Comparison of ENCODE assay signal across 18 cellular contexts in genomic region chr10:44986670-44987069, GRCh38. TPM values are rescaled to one million over a fixed set of nuclear protein-coding genes. Genes with fewer than 3 reads are reported as not detected.
DNase-seq lines count a peak whose midpoint lies in the region; ATAC-seq, FAIRE-seq and TF ChIP-seq lines count a peak whose summit lies in the region.
"Had no signal": no experiment of that assay in that cellular context is flagged by ENCODE, and none has a peak within 500 bp of the region (broad histone marks: within the 10 kb centered on the region; RNA-seq: fewer than 3 reads in every experiment).

No MANE protein-coding gene starts in this region.

- H3K27ac Mint-ChIP-seq in neural progenitor cell (no peak overlapping the region), glutamatergic neuron (ENCODE audit: unreplicated experiment) (no peak overlapping the region)
- H3K27ac Mint-ChIP-seq in stimulated activated memory B cell treated with anti-CD40 and anti-IgM and Interleukin-4, amounts not matched to agents 10 μg/mL and 1 μg/mL and 100 μg/mL, for 72 hours: no peak overlapping the region
- H3K27ac Mint-ChIP-seq: naive thymus-derived CD4-positive, alpha-beta T cell had no signal

- H3K9me3 ChIP-seq in liver (ENCODE audit: control insufficient read depth in 4 of 4, low read length in 3 of 4): no peaks in the 10 kb centered on the region
- H3K9me3 ChIP-seq in HepG2 (ENCODE audit: low read length): no peaks in the 10 kb centered on the region
- H3K9me3 ChIP-seq in neural progenitor cell (ENCODE audit: low read depth): no peaks in the 10 kb centered on the region
- no peaks in the 10 kb centered on the region for H3K9me3 ChIP-seq in transverse colon

- FAIRE-seq in HepG2 (lab: Jason Lieb, UNC): no peak

- POLR2A ChIA-PET in HepG2 (lab: Yijun Ruan, JAX): interaction anchor here (2.1 to 12.6 kb wide), 3 partner anchors 4 to 27 kb away, joined by 6 to 863 read pairs (median 863); partner anchors contain the start of genes DEPP1 and RASSF4

- H4K20me1 ChIP-seq in HepG2 (ENCODE audit: insufficient read depth, low read length) (no peaks in the 10 kb centered on the region), neural progenitor cell (ENCODE audit: low read depth) (peaks cover 13% of the 10 kb centered on the region)

- no peak for TF ChIP-seq POLR2A in HepG2 (IDR thresholded peaks at IDR 0.05; ENCODE audit: insufficient read depth in 1 of 2, low read depth in 2 of 2, low read length in 2 of 2)
- no peak for TF ChIP-seq POLR2A in transverse colon (IDR thresholded peaks at IDR 0.05)

- H3K9me3 Mint-ChIP-seq in neural progenitor cell (no peaks in the 10 kb centered on the region), glutamatergic neuron (ENCODE audit: unreplicated experiment) (peaks cover 5% of the 10 kb centered on the region)
- H3K9me3 Mint-ChIP-seq in stimulated activated memory B cell treated with anti-CD40 and anti-IgM and Interleukin-4, amounts not matched to agents 10 μg/mL and 1 μg/mL and 100 μg/mL, for 72 hours: no peaks in the 10 kb centered on the region
- H3K9me3 Mint-ChIP-seq: naive thymus-derived CD4-positive, alpha-beta T cell had no signal

- H3K4me2 ChIP-seq in HepG2 (ENCODE audit: low read depth, low read length) (no peak overlapping the region), neural progenitor cell (peak overlapping the region; percentile 54)

- H3K4me3 ChIP-seq in liver (ENCODE audit: low read depth in 1 of 3, low read length in 3 of 3) (no peak overlapping the region), HepG2 (replicated peaks in 1 of 3; ENCODE audit: insufficient read depth in 1 of 3, low read depth in 2 of 3, low read length in 3 of 3) (no peak overlapping the region), neural progenitor cell (no peak overlapping the region), transverse colon (no peak overlapping the region)
- H3K4me3 ChIP-seq: skin epidermis had no signal

- no peak for TF ChIP-seq RAD21 in liver (IDR thresholded peaks at IDR 0.05)
- TF ChIP-seq RAD21 in HepG2 (CRISPR knock-in tag; IDR thresholded peaks at IDR 0.05): no peak

- H3K36me3 Mint-ChIP-seq in neural progenitor cell (peaks cover 5% of the 10 kb centered on the region), glutamatergic neuron (ENCODE audit: unreplicated experiment) (peaks cover 15% of the 10 kb centered on the region)
- H3K36me3 Mint-ChIP-seq in stimulated activated memory B cell treated with anti-CD40 and anti-IgM and Interleukin-4, amounts not matched to agents 10 μg/mL and 1 μg/mL and 100 μg/mL, for 72 hours: peaks cover 2% of the 10 kb centered on the region

- CTCF ChIA-PET in HepG2 (lab: Yijun Ruan, JAX; ENCODE audit: low intra/inter-chr PET ratio, low total read pairs): no interaction called here

- DNase-seq in HepG2 (ENCODE audit: low spot score): no peak
- DNase-seq in fibroblast of peridontal ligament (ENCODE audit: extremely low read depth): peak; percentile 60
- DNase-seq in neural progenitor cell (ENCODE audit: low spot score): no peak
- DNase-seq in iPS-NIHi11 (ENCODE audit: low spot score): no peak
- no peak for DNase-seq in glutamatergic neuron
- DNase-seq in transverse colon: no peak
- DNase-seq: 8988T; activated CD4-positive, alpha-beta T cell treated with anti-CD3 and anti-CD28 coated beads, Interleukin-2, amount 50 U/mL, for 1 hour; GOT3; NCI-H2029 treated with DMSO at 0.1 percent for 48 hours; NCI-H524 treated with DMSO at 0.1 percent for 48 hours; stimulated activated CD4-positive, alpha-beta T cell treated with anti-CD3 and anti-CD28 coated beads, Interleukin-4, amount 100 ng/mL, for 24 hours had no signal

- H3K4me1 Mint-ChIP-seq in neural progenitor cell (peaks cover 31% of the 10 kb centered on the region), glutamatergic neuron (ENCODE audit: low read depth, unreplicated experiment) (peaks cover 27% of the 10 kb centered on the region)
- H3K4me1 Mint-ChIP-seq in stimulated activated memory B cell treated with anti-CD40 and anti-IgM and Interleukin-4, amounts not matched to agents 10 μg/mL and 1 μg/mL and 100 μg/mL, for 72 hours: no peaks in the 10 kb centered on the region

- no peak overlapping the region for H3K9ac ChIP-seq in liver (ENCODE audit: low read depth in 1 of 2, low read length in 2 of 2)
- no peak overlapping the region for H3K9ac ChIP-seq in HepG2 (ENCODE audit: insufficient read depth, low read depth, low read length)
- no peak overlapping the region for H3K9ac ChIP-seq in neural progenitor cell

- peaks cover 33% of the 10 kb centered on the region for H3F3A ChIP-seq in neural progenitor cell (ENCODE audit: low read depth)

- H3K27ac ChIP-seq in liver (ENCODE audit: low read depth in 1 of 2, low read length in 2 of 2) (no peak overlapping the region), HepG2 (ENCODE audit: extremely low read length, insufficient read depth, low read length) (no peak overlapping the region), neural progenitor cell (no peak overlapping the region), transverse colon (peak overlapping the region in 1 of 4 donors; percentile 36)

- H3K36me3 ChIP-seq in liver (ENCODE audit: control insufficient read depth in 4 of 4, insufficient read depth in 3 of 4, low read depth in 1 of 4, low read length in 3 of 4) (no peaks in the 10 kb centered on the region), HepG2 (replicated peaks in 1 of 2; ENCODE audit: control insufficient read depth in 1 of 2, insufficient read depth in 2 of 2, low read length in 2 of 2) (peaks cover 11 to 47% of the 10 kb centered on the region in 2 experiments; a peak in 4 of 5 replicates), neural progenitor cell (no peaks in the 10 kb centered on the region), transverse colon (no peaks in the 10 kb centered on the region)

- H3K27me3 Mint-ChIP-seq in neural progenitor cell (ENCODE audit: insufficient read depth, low read depth) (peaks cover 6% of the 10 kb centered on the region), glutamatergic neuron (ENCODE audit: unreplicated experiment) (peaks cover 10% of the 10 kb centered on the region)
- peaks cover 21% of the 10 kb centered on the region for H3K27me3 Mint-ChIP-seq in stimulated activated memory B cell treated with anti-CD40 and anti-IgM and Interleukin-4, amounts not matched to agents 10 μg/mL and 1 μg/mL and 100 μg/mL, for 72 hours

- 74% methylated on average over 3 of the region's 3 CpGs for WGBS in liver
- WGBS in HepG2 (ENCODE audit: low lambda C conversion rate): 97% methylated on average over 3 of the region's 3 CpGs
- WGBS in transverse colon (ENCODE audit: low coverage in 1 of 2), 2 donors: 74 to 79% methylated on average over 2 to 3 of the region's 3 CpGs

- TF ChIP-seq CTCF in liver (IDR thresholded peaks at IDR 0.05; ENCODE audit: low read depth, low read length, missing input control) (no peak), HepG2 (CRISPR knock-in tag; IDR thresholded peaks at IDR 0.05) (no peak), neural progenitor cell (IDR thresholded peaks at IDR 0.05) (no peak), glutamatergic neuron (IDR thresholded peaks at IDR 0.05; ENCODE audit: partially characterized antibody, unreplicated experiment) (no peak), transverse colon (IDR thresholded peaks at IDR 0.05) (no peak)

- H2AFZ ChIP-seq in HepG2 (ENCODE audit: low read length) (no peak overlapping the region), neural progenitor cell (replicated peaks) (no peak overlapping the region)

- intact Hi-C loops in HepG2 (cut with micrococcal nuclease; ENCODE audit: unreplicated experiment): no loop called here
- intact Hi-C loops in transverse colon (cut with DNase I; ENCODE audit: low total_unique reads): no loop called here

- H3K27me3 ChIP-seq in liver (ENCODE audit: control insufficient read depth in 4 of 4, insufficient read depth in 4 of 4, low read length in 3 of 4) (no peaks in the 10 kb centered on the region), HepG2 (ENCODE audit: control insufficient read depth in 1 of 2, insufficient read depth in 2 of 2, low read length in 2 of 2) (no peaks in the 10 kb centered on the region), neural progenitor cell (peaks cover 38% of the 10 kb centered on the region), transverse colon (no peaks in the 10 kb centered on the region)

- TF ChIP-seq EP300 in HepG2 (IDR thresholded peaks at IDR 0.05; ENCODE audit: low read depth in 2 of 2, low read length in 2 of 2): no peak
- TF ChIP-seq EP300 in HepG2 (CRISPR knock-in tag; IDR thresholded peaks at IDR 0.05; ENCODE audit: borderline replicate concordance): no peak
- no peak for TF ChIP-seq EP300 in transverse colon (IDR thresholded peaks at IDR 0.05; ENCODE audit: low read depth)

- ATAC-seq in HepG2: no peak
- ATAC-seq in stimulated activated memory B cell treated with anti-CD40 and anti-IgM and Interleukin-4, amounts not matched to agents 10 μg/mL and 1 μg/mL and 100 μg/mL, for 72 hours: no peak
- ATAC-seq: left lobe of liver; naive thymus-derived CD4-positive, alpha-beta T cell; SK-N-SH treated with all-trans-retinoic acid at 6 μM for 48 hours had no signal

- in situ Hi-C loops in HepG2 (cut with HindIII; ENCODE audit: extremely low pct_ligation_motif_present, low pct_unique_long_range_greater_than_20kb): no loop called here
- in situ Hi-C loops in transverse colon (cut with MboI; ENCODE audit: low pct_ligation_motif_present in 1 of 4, low pct_unique_long_range_greater_than_20kb in 1 of 4, low sequenced_read_pairs in 3 of 4): no loop called here

- BruUV-seq in HepG2 (replicated peaks; lab: Mats Ljungman, UMichigan): no TSS peak

- H3K4me3 Mint-ChIP-seq in neural progenitor cell (no peak overlapping the region), glutamatergic neuron (ENCODE audit: unreplicated experiment) (no peak overlapping the region)
- no peak overlapping the region for H3K4me3 Mint-ChIP-seq in stimulated activated memory B cell treated with anti-CD40 and anti-IgM and Interleukin-4, amounts not matched to agents 10 μg/mL and 1 μg/mL and 100 μg/mL, for 72 hours
- H3K4me3 Mint-ChIP-seq: naive thymus-derived CD4-positive, alpha-beta T cell had no signal

- H3K79me2 ChIP-seq in HepG2 (ENCODE audit: insufficient read depth, low read length) (peaks cover 3% of the 10 kb centered on the region), neural progenitor cell (ENCODE audit: low read depth) (no peaks in the 10 kb centered on the region)

- H3K4me1 ChIP-seq in liver (ENCODE audit: control insufficient read depth in 4 of 4, insufficient read depth in 4 of 4, low read length in 3 of 4): peaks cover 24 to 31% (median 30%) of the 10 kb centered on the region in 4 donors
- peaks cover 63% of the 10 kb centered on the region for H3K4me1 ChIP-seq in HepG2 (ENCODE audit: insufficient read depth, low read length)
- H3K4me1 ChIP-seq in neural progenitor cell: peaks cover 41% of the 10 kb centered on the region
- H3K4me1 ChIP-seq in transverse colon: peaks cover 2 to 10% (median 8%) of the 10 kb centered on the region in 4 donors

RNA-seq across cellular contexts. Expression of gene DEPP1, which starts 8.1 kb away (rescaled TPM):
- total RNA-seq in liver: 10 to 100 TPM; 10.7 to 33.4 TPM
- 10 to 100 TPM; 33.5 to 79.3 TPM for polyA plus RNA-seq in liver
- 11.2 and 14.8 TPM in 2 replicates for total RNA-seq in HepG2 (2016; rRNA removed; fragmentation: Illumina TruSeq; extraction: Trizol)
- total RNA-seq in HepG2 (2016; cell fraction: cytosol; rRNA removed; fragmentation: Illumina TruSeq; extraction: Trizol; ENCODE audit: low read depth): 3.0 and 5.0 TPM in 2 replicates
- 9.0 and 15.3 TPM in 2 replicates for total RNA-seq in HepG2 (2016; cell fraction: insoluble cytoplasmic fraction; rRNA removed; fragmentation: Illumina TruSeq; extraction: Trizol)
- total RNA-seq in HepG2 (2016; cell fraction: membrane; rRNA removed; fragmentation: Illumina TruSeq; extraction: Trizol): 9.0 and 9.3 TPM in 2 replicates
- 15.1 and 16.0 TPM in 2 replicates for total RNA-seq in HepG2 (2016; cell fraction: nucleus; rRNA removed; fragmentation: Illumina TruSeq; extraction: Trizol)
- 270 and 338 TPM in 2 replicates for polyA plus RNA-seq in HepG2 (2011; rRNA removed)
- 261 and 317 TPM in 2 replicates for polyA plus RNA-seq in HepG2 (2011; cell fraction: cytosol; rRNA removed)
- polyA plus RNA-seq in HepG2 (2011; cell fraction: nucleus; rRNA removed): 103 and 135 TPM in 2 replicates
- polyA plus RNA-seq in HepG2 (2012): 132 and 232 TPM in 2 replicates
- 2.0 and 2.5 TPM in 2 replicates for polyA plus RNA-seq in HepG2 (2016; cell fraction: cytosol; fragmentation: Illumina TruSeq; extraction: Trizol; ENCODE audit: low read depth)
- 9.3 and 11.2 TPM in 2 replicates for polyA plus RNA-seq in HepG2 (2016; cell fraction: insoluble cytoplasmic fraction; fragmentation: Illumina TruSeq; extraction: Trizol; ENCODE audit: low read depth)
- 3.6 and 5.2 TPM in 2 replicates for polyA plus RNA-seq in HepG2 (2016; cell fraction: membrane; fragmentation: Illumina TruSeq; extraction: Trizol; ENCODE audit: low read depth)
- polyA plus RNA-seq in HepG2 (2016; cell fraction: nucleus; fragmentation: Illumina TruSeq; extraction: Trizol; ENCODE audit: insufficient read depth, low read depth): 13.4 and 15.5 TPM in 2 replicates
- 1.8 and 739 TPM in 2 replicates for polyA minus RNA-seq in HepG2 (2011; rRNA and poly(A)+ RNA removed; ENCODE audit: low replicate concordance)
- polyA minus RNA-seq in HepG2 (2011; cell fraction: cytosol; rRNA and poly(A)+ RNA removed): 249 and 254 TPM in 2 replicates
- 107 and 142 TPM in 2 replicates for polyA minus RNA-seq in HepG2 (2011; cell fraction: nucleus; rRNA and poly(A)+ RNA removed)
- 0.71 TPM in 1 of 2 replicates, not detected in the other for total RNA-seq in neural progenitor cell (ENCODE audit: low replicate concordance)
- total RNA-seq in glutamatergic neuron (ENCODE audit: unreplicated experiment): 13.6 TPM
- total RNA-seq in transverse colon: 100 to 1,000 TPM in 2 of 4 donors, 10 to 100 TPM in 2; 14.6 to 109 (median 76.6) TPM

RNA-seq across cellular contexts. Expression of gene ZNF22, which starts 14.1 kb away (rescaled TPM):
- total RNA-seq in liver: 10 to 100 TPM; 19.3 to 22.6 TPM
- 10 to 100 TPM; 10.3 to 21.3 TPM for polyA plus RNA-seq in liver
- 0.40 and 0.58 TPM in 2 replicates for total RNA-seq in HepG2 (2016; rRNA removed; fragmentation: Illumina TruSeq; extraction: Trizol)
- not detected in 2 replicates for total RNA-seq in HepG2 (2016; cell fraction: cytosol; rRNA removed; fragmentation: Illumina TruSeq; extraction: Trizol; ENCODE audit: low read depth)
- 0.49 and 0.56 TPM in 2 replicates for total RNA-seq in HepG2 (2016; cell fraction: insoluble cytoplasmic fraction; rRNA removed; fragmentation: Illumina TruSeq; extraction: Trizol)
- 0.28 and 0.45 TPM in 2 replicates for total RNA-seq in HepG2 (2016; cell fraction: membrane; rRNA removed; fragmentation: Illumina TruSeq; extraction: Trizol)
- total RNA-seq in HepG2 (2016; cell fraction: nucleus; rRNA removed; fragmentation: Illumina TruSeq; extraction: Trizol): 0.75 and 1.2 TPM in 2 replicates
- polyA plus RNA-seq in HepG2 (2011; rRNA removed): 1.1 and 1.3 TPM in 2 replicates
- polyA plus RNA-seq in HepG2 (2011; cell fraction: cytosol; rRNA removed): 0.35 and 0.77 TPM in 2 replicates
- 1.2 and 1.7 TPM in 2 replicates for polyA plus RNA-seq in HepG2 (2011; cell fraction: nucleus; rRNA removed)
- 1.6 and 2.5 TPM in 2 replicates for polyA plus RNA-seq in HepG2 (2012)
- polyA plus RNA-seq in HepG2 (2016; cell fraction: cytosol; fragmentation: Illumina TruSeq; extraction: Trizol; ENCODE audit: low read depth): 0.07 and 0.09 TPM in 2 replicates
- 0.60 and 0.62 TPM in 2 replicates for polyA plus RNA-seq in HepG2 (2016; cell fraction: insoluble cytoplasmic fraction; fragmentation: Illumina TruSeq; extraction: Trizol; ENCODE audit: low read depth)
- polyA plus RNA-seq in HepG2 (2016; cell fraction: membrane; fragmentation: Illumina TruSeq; extraction: Trizol; ENCODE audit: low read depth): 0.22 and 0.27 TPM in 2 replicates
- polyA plus RNA-seq in HepG2 (2016; cell fraction: nucleus; fragmentation: Illumina TruSeq; extraction: Trizol; ENCODE audit: insufficient read depth, low read depth): 0.89 and 1.1 TPM in 2 replicates
- polyA minus RNA-seq in HepG2 (2011; rRNA and poly(A)+ RNA removed; ENCODE audit: low replicate concordance): not detected in 2 replicates
- not detected in 2 replicates for polyA minus RNA-seq in HepG2 (2011; cell fraction: cytosol; rRNA and poly(A)+ RNA removed)
- polyA minus RNA-seq in HepG2 (2011; cell fraction: nucleus; rRNA and poly(A)+ RNA removed): 2.2 and 2.4 TPM in 2 replicates
- 60.2 and 81.0 TPM in 2 replicates for total RNA-seq in neural progenitor cell (ENCODE audit: low replicate concordance)
- total RNA-seq in glutamatergic neuron (ENCODE audit: unreplicated experiment): 40.2 TPM
- total RNA-seq in transverse colon: 10 to 100 TPM in 1 of 4 donors, 1 to 10 TPM in 3; 4.6 to 14.3 (median 9.5) TPM

RNA-seq across cellular contexts. Expression of gene RASSF4, which starts 27.1 kb away (rescaled TPM):
- total RNA-seq in liver: 10 to 100 TPM in 1 of 2 donors, 1 to 10 TPM in 1; 8.2 to 26.9 TPM
- 10 to 100 TPM; 12.4 to 12.5 TPM for polyA plus RNA-seq in liver
- total RNA-seq in HepG2 (2016; rRNA removed; fragmentation: Illumina TruSeq; extraction: Trizol): 49.9 and 51.7 TPM in 2 replicates
- total RNA-seq in HepG2 (2016; cell fraction: cytosol; rRNA removed; fragmentation: Illumina TruSeq; extraction: Trizol; ENCODE audit: low read depth): 22.4 and 22.8 TPM in 2 replicates
- total RNA-seq in HepG2 (2016; cell fraction: insoluble cytoplasmic fraction; rRNA removed; fragmentation: Illumina TruSeq; extraction: Trizol): 49.9 and 50.1 TPM in 2 replicates
- 39.2 and 45.6 TPM in 2 replicates for total RNA-seq in HepG2 (2016; cell fraction: membrane; rRNA removed; fragmentation: Illumina TruSeq; extraction: Trizol)
- total RNA-seq in HepG2 (2016; cell fraction: nucleus; rRNA removed; fragmentation: Illumina TruSeq; extraction: Trizol): 52.1 and 54.6 TPM in 2 replicates
- 34.0 and 39.7 TPM in 2 replicates for polyA plus RNA-seq in HepG2 (2011; rRNA removed)
- polyA plus RNA-seq in HepG2 (2011; cell fraction: cytosol; rRNA removed): 20.4 and 25.8 TPM in 2 replicates
- 140 TPM in 2 replicates for polyA plus RNA-seq in HepG2 (2011; cell fraction: nucleus; rRNA removed)
- polyA plus RNA-seq in HepG2 (2012): 25.0 and 26.7 TPM in 2 replicates
- polyA plus RNA-seq in HepG2 (2016; cell fraction: cytosol; fragmentation: Illumina TruSeq; extraction: Trizol; ENCODE audit: low read depth): 18.5 and 22.5 TPM in 2 replicates
- polyA plus RNA-seq in HepG2 (2016; cell fraction: insoluble cytoplasmic fraction; fragmentation: Illumina TruSeq; extraction: Trizol; ENCODE audit: low read depth): 53.5 and 57.9 TPM in 2 replicates
- polyA plus RNA-seq in HepG2 (2016; cell fraction: membrane; fragmentation: Illumina TruSeq; extraction: Trizol; ENCODE audit: low read depth): 31.2 and 31.3 TPM in 2 replicates
- 84.5 and 98.6 TPM in 2 replicates for polyA plus RNA-seq in HepG2 (2016; cell fraction: nucleus; fragmentation: Illumina TruSeq; extraction: Trizol; ENCODE audit: insufficient read depth, low read depth)
- 0.12 and 67.0 TPM in 2 replicates for polyA minus RNA-seq in HepG2 (2011; rRNA and poly(A)+ RNA removed; ENCODE audit: low replicate concordance)
- polyA minus RNA-seq in HepG2 (2011; cell fraction: cytosol; rRNA and poly(A)+ RNA removed): 13.4 and 16.0 TPM in 2 replicates
- polyA minus RNA-seq in HepG2 (2011; cell fraction: nucleus; rRNA and poly(A)+ RNA removed): 74.3 and 88.9 TPM in 2 replicates
- 3.1 and 9.7 TPM in 2 replicates for total RNA-seq in neural progenitor cell (ENCODE audit: low replicate concordance)
- total RNA-seq in glutamatergic neuron (ENCODE audit: unreplicated experiment): 137 TPM
- total RNA-seq in transverse colon: 10 to 100 TPM; 26.8 to 37.8 (median 27.5) TPM
